1 cellular context compared by ENCODE assay signal in the genomic region with DNA sequence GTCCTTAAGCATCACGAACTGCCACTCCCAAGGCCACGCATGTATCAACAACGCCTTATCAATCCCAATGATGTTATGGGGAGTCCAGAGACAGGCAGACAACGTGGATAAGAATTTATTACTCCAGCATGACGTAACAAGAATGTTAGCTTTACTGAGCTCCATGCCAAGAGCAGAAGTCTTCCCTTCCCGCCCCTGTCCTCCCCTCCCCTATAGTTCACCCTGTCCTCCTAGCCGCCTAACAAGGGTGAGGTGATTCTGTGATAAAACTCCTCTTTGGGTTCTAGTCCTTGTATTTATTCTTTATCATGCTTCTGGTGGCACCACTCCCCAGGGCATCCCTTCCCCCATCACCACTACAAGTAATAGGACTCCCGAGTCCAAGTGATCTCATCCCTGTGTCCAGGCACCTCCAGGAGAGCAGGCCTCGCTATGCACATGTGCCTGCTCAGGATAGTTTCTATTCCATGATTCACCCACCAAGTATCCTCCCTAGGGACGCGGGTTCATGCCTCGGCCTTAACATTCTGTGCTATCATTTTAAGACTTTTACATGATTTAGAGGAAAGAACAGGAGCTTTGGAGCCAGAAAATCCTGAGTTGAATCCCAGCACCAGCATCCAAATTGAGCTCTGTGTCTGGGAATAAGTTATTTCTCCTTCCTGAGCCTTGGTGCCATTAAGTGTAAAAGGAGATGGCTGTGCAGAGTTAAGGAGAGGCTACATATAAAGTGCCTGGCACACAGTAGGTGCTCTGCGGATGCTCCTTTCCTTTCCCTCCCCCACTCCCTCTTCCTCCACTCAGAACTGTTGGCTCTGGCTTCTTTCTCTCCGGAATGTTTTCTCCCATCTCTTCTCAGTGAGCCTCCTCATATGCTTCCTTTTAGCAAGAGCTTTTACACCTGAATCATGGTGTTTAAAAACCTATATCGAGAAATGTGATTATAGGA.
A peak's percentile ranks its signal among the peaks of the same experiment; 100 is the strongest.
TF ChIP-seq lines count a peak whose summit lies in the region.

No MANE protein-coding gene starts in this region.

TF ChIP-seq in HEK293, 187 proteins besides CTCF, POLR2A, EP300 and RAD21 (continues in another document):
- TF ChIP-seq, protein P1, sequence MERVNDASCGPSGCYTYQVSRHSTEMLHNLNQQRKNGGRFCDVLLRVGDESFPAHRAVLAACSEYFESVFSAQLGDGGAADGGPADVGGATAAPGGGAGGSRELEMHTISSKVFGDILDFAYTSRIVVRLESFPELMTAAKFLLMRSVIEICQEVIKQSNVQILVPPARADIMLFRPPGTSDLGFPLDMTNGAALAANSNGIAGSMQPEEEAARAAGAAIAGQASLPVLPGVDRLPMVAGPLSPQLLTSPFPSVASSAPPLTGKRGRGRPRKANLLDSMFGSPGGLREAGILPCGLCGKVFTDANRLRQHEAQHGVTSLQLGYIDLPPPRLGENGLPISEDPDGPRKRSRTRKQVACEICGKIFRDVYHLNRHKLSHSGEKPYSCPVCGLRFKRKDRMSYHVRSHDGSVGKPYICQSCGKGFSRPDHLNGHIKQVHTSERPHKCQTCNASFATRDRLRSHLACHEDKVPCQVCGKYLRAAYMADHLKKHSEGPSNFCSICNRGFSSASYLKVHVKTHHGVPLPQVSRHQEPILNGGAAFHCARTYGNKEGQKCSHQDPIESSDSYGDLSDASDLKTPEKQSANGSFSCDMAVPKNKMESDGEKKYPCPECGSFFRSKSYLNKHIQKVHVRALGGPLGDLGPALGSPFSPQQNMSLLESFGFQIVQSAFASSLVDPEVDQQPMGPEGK (tag by site-specific recombination; IDR thresholded peaks at IDR 0.05), result 0 out of 2 replicates have a peak, but pooled peaks have one; percentile 28
- TF ChIP-seq ZXDB (tag by site-specific recombination; IDR thresholded peaks at IDR 0.05), result peak; percentile 49; the same call in 1 of the 2 replicates
- no peak for TF ChIP-seq ZNF121 (tag by site-specific recombination; IDR thresholded peaks at IDR 0.05)
- TF ChIP-seq SP7 (tag by site-specific recombination; IDR thresholded peaks at IDR 0.05), result peak; percentile 54; the same call in 1 of the 2 replicates
- TF ChIP-seq EGR2 (tag by site-specific recombination; IDR thresholded peaks at IDR 0.05; ENCODE audit: low read depth), result no peak
- no peak for TF ChIP-seq MEIS1 (CRISPR knock-in tag; IDR thresholded peaks at IDR 0.05; ENCODE audit: borderline replicate concordance)
- TF ChIP-seq ZNF341 (tag by site-specific recombination; IDR thresholded peaks at IDR 0.05; ENCODE audit: low read depth), result peak; percentile 57
- TF ChIP-seq ZNF2 (tag by site-specific recombination; IDR thresholded peaks at IDR 0.05), result no peak
- no peak for TF ChIP-seq TRIM28 (IDR thresholded peaks at IDR 0.05; ENCODE audit: borderline replicate concordance, low read length)
- TF ChIP-seq KLF8 (tag by site-specific recombination; IDR thresholded peaks at IDR 0.05), result no peak
- TF ChIP-seq, protein P2, sequence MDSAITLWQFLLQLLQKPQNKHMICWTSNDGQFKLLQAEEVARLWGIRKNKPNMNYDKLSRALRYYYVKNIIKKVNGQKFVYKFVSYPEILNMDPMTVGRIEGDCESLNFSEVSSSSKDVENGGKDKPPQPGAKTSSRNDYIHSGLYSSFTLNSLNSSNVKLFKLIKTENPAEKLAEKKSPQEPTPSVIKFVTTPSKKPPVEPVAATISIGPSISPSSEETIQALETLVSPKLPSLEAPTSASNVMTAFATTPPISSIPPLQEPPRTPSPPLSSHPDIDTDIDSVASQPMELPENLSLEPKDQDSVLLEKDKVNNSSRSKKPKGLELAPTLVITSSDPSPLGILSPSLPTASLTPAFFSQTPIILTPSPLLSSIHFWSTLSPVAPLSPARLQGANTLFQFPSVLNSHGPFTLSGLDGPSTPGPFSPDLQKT (IDR thresholded peaks at IDR 0.05; ENCODE audit: borderline replicate concordance, low read depth, low read length), result no peak
- TF ChIP-seq ZNF561 (tag by site-specific recombination; IDR thresholded peaks at IDR 0.05; ENCODE audit: borderline replicate concordance), result no peak
- 0 out of 2 replicates have a peak, but pooled peaks have one; percentile 9 for TF ChIP-seq SP2 (tag by site-specific recombination; IDR thresholded peaks at IDR 0.05)
- TF ChIP-seq ZNF548 (tag by site-specific recombination; IDR thresholded peaks at IDR 0.05), result no peak
- TF ChIP-seq ZBTB17 (tag by site-specific recombination; IDR thresholded peaks at IDR 0.05), result peak; percentile 46
- no peak for TF ChIP-seq ZNF23 (tag by site-specific recombination; IDR thresholded peaks at IDR 0.05; ENCODE audit: borderline replicate concordance)
- TF ChIP-seq KLF7 (tag by site-specific recombination; IDR thresholded peaks at IDR 0.05; ENCODE audit: borderline replicate concordance), result no peak
- TF ChIP-seq WT1 (tag by site-specific recombination; IDR thresholded peaks at IDR 0.05), result peak; percentile 49; the same call in 1 of the 2 replicates
- TF ChIP-seq ZNF843 (tag by site-specific recombination; IDR thresholded peaks at IDR 0.05), result peak; percentile 50; the same call in 1 of the 2 replicates
- no peak for TF ChIP-seq ZBTB20 (tag by site-specific recombination; IDR thresholded peaks at IDR 0.05)
- TF ChIP-seq, protein P3, sequence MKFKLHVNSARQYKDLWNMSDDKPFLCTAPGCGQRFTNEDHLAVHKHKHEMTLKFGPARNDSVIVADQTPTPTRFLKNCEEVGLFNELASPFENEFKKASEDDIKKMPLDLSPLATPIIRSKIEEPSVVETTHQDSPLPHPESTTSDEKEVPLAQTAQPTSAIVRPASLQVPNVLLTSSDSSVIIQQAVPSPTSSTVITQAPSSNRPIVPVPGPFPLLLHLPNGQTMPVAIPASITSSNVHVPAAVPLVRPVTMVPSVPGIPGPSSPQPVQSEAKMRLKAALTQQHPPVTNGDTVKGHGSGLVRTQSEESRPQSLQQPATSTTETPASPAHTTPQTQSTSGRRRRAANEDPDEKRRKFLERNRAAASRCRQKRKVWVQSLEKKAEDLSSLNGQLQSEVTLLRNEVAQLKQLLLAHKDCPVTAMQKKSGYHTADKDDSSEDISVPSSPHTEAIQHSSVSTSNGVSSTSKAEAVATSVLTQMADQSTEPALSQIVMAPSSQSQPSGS (tag by site-specific recombination; IDR thresholded peaks at IDR 0.05; ENCODE audit: low read depth), result peak; percentile 66
- no peak for TF ChIP-seq SCRT1 (tag by site-specific recombination; IDR thresholded peaks at IDR 0.05; ENCODE audit: borderline replicate concordance)
- TF ChIP-seq ZNF624 (tag by site-specific recombination; IDR thresholded peaks at IDR 0.05), result no peak
- TF ChIP-seq, protein P4, sequence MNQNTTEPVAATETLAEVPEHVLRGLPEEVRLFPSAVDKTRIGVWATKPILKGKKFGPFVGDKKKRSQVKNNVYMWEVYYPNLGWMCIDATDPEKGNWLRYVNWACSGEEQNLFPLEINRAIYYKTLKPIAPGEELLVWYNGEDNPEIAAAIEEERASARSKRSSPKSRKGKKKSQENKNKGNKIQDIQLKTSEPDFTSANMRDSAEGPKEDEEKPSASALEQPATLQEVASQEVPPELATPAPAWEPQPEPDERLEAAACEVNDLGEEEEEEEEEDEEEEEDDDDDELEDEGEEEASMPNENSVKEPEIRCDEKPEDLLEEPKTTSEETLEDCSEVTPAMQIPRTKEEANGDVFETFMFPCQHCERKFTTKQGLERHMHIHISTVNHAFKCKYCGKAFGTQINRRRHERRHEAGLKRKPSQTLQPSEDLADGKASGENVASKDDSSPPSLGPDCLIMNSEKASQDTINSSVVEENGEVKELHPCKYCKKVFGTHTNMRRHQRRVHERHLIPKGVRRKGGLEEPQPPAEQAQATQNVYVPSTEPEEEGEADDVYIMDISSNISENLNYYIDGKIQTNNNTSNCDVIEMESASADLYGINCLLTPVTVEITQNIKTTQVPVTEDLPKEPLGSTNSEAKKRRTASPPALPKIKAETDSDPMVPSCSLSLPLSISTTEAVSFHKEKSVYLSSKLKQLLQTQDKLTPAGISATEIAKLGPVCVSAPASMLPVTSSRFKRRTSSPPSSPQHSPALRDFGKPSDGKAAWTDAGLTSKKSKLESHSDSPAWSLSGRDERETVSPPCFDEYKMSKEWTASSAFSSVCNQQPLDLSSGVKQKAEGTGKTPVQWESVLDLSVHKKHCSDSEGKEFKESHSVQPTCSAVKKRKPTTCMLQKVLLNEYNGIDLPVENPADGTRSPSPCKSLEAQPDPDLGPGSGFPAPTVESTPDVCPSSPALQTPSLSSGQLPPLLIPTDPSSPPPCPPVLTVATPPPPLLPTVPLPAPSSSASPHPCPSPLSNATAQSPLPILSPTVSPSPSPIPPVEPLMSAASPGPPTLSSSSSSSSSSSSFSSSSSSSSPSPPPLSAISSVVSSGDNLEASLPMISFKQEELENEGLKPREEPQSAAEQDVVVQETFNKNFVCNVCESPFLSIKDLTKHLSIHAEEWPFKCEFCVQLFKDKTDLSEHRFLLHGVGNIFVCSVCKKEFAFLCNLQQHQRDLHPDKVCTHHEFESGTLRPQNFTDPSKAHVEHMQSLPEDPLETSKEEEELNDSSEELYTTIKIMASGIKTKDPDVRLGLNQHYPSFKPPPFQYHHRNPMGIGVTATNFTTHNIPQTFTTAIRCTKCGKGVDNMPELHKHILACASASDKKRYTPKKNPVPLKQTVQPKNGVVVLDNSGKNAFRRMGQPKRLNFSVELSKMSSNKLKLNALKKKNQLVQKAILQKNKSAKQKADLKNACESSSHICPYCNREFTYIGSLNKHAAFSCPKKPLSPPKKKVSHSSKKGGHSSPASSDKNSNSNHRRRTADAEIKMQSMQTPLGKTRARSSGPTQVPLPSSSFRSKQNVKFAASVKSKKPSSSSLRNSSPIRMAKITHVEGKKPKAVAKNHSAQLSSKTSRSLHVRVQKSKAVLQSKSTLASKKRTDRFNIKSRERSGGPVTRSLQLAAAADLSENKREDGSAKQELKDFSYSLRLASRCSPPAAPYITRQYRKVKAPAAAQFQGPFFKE (tag by site-specific recombination; IDR thresholded peaks at IDR 0.05; ENCODE audit: borderline replicate concordance), result no peak
- TF ChIP-seq FEZF1 (tag by site-specific recombination; IDR thresholded peaks at IDR 0.05), result no peak
- peak; percentile 69 for TF ChIP-seq ZNF335 (tag by site-specific recombination; conservative IDR thresholded peaks at IDR 0.05)
- TF ChIP-seq ZNF785 (tag by site-specific recombination; IDR thresholded peaks at IDR 0.05), result no peak
- TF ChIP-seq ZNF157 (tag by site-specific recombination; IDR thresholded peaks at IDR 0.05), result no peak
- TF ChIP-seq ZNF768 (tag by site-specific recombination; IDR thresholded peaks at IDR 0.05), result no peak
- TF ChIP-seq, protein P5, sequence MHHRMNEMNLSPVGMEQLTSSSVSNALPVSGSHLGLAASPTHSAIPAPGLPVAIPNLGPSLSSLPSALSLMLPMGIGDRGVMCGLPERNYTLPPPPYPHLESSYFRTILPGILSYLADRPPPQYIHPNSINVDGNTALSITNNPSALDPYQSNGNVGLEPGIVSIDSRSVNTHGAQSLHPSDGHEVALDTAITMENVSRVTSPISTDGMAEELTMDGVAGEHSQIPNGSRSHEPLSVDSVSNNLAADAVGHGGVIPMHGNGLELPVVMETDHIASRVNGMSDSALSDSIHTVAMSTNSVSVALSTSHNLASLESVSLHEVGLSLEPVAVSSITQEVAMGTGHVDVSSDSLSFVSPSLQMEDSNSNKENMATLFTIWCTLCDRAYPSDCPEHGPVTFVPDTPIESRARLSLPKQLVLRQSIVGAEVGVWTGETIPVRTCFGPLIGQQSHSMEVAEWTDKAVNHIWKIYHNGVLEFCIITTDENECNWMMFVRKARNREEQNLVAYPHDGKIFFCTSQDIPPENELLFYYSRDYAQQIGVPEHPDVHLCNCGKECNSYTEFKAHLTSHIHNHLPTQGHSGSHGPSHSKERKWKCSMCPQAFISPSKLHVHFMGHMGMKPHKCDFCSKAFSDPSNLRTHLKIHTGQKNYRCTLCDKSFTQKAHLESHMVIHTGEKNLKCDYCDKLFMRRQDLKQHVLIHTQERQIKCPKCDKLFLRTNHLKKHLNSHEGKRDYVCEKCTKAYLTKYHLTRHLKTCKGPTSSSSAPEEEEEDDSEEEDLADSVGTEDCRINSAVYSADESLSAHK (tag by site-specific recombination; IDR thresholded peaks at IDR 0.05), result peak; percentile 91
- TF ChIP-seq, protein P6, sequence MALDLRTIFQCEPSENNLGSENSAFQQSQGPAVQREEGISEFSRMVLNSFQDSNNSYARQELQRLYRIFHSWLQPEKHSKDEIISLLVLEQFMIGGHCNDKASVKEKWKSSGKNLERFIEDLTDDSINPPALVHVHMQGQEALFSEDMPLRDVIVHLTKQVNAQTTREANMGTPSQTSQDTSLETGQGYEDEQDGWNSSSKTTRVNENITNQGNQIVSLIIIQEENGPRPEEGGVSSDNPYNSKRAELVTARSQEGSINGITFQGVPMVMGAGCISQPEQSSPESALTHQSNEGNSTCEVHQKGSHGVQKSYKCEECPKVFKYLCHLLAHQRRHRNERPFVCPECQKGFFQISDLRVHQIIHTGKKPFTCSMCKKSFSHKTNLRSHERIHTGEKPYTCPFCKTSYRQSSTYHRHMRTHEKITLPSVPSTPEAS (tag by site-specific recombination; IDR thresholded peaks at IDR 0.05), result no peak
- TF ChIP-seq ZBTB21 (tag by site-specific recombination; IDR thresholded peaks at IDR 0.05), result peak; percentile 56; the same call in 1 of the 2 replicates
- TF ChIP-seq ZNF114 (tag by site-specific recombination; IDR thresholded peaks at IDR 0.05), result no peak
- TF ChIP-seq ZNF560 (tag by site-specific recombination; IDR thresholded peaks at IDR 0.05; ENCODE audit: borderline replicate concordance), result no peak
- TF ChIP-seq ZBTB48 (tag by site-specific recombination; IDR thresholded peaks at IDR 0.05), result peak; percentile 58; the same call in 1 of the 2 replicates
- TF ChIP-seq, protein P7, sequence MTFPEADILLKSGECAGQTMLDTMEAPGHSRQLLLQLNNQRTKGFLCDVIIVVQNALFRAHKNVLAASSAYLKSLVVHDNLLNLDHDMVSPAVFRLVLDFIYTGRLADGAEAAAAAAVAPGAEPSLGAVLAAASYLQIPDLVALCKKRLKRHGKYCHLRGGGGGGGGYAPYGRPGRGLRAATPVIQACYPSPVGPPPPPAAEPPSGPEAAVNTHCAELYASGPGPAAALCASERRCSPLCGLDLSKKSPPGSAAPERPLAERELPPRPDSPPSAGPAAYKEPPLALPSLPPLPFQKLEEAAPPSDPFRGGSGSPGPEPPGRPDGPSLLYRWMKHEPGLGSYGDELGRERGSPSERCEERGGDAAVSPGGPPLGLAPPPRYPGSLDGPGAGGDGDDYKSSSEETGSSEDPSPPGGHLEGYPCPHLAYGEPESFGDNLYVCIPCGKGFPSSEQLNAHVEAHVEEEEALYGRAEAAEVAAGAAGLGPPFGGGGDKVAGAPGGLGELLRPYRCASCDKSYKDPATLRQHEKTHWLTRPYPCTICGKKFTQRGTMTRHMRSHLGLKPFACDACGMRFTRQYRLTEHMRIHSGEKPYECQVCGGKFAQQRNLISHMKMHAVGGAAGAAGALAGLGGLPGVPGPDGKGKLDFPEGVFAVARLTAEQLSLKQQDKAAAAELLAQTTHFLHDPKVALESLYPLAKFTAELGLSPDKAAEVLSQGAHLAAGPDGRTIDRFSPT (tag by site-specific recombination; IDR thresholded peaks at IDR 0.05), result peak; percentile 85
- no peak for TF ChIP-seq ZNF664 (tag by site-specific recombination; IDR thresholded peaks at IDR 0.05)
- peak; percentile 88 for TF ChIP-seq GLIS1 (tag by site-specific recombination; IDR thresholded peaks at IDR 0.05)
- TF ChIP-seq ZNF132 (tag by site-specific recombination; IDR thresholded peaks at IDR 0.05; ENCODE audit: borderline replicate concordance), result no peak
- no peak for TF ChIP-seq ZNF555 (tag by site-specific recombination; conservative IDR thresholded peaks at IDR 0.05)
- TF ChIP-seq KLF1 (tag by site-specific recombination; IDR thresholded peaks at IDR 0.05), result 0 out of 2 replicates have a peak, but pooled peaks have one; percentile 23
- no peak for TF ChIP-seq YY2 (tag by site-specific recombination; IDR thresholded peaks at IDR 0.05)
- no peak for TF ChIP-seq ZNF610 (tag by site-specific recombination; IDR thresholded peaks at IDR 0.05; ENCODE audit: borderline replicate concordance)
- TF ChIP-seq ZFHX2 (tag by site-specific recombination; conservative IDR thresholded peaks at IDR 0.05), result no peak
- no peak for TF ChIP-seq ZNF354C (tag by site-specific recombination; IDR thresholded peaks at IDR 0.05; ENCODE audit: borderline replicate concordance, low read depth)
